In genomic region chr11:111586305-111586915, GRCh38 we compare ENCODE assay signal across 8 cellular contexts. TPM values are rescaled to one million over a fixed set of nuclear protein-coding genes. Genes with fewer than 3 reads are reported as not detected.
DNase-seq lines count a peak whose midpoint lies in the region; ATAC-seq, FAIRE-seq and TF ChIP-seq lines count a peak whose summit lies in the region.

No MANE protein-coding gene starts in this region.

- DNase-seq in T-helper 2 cell, result peak in 3 of 5 experiments; percentile 24 to 56 (median 29)
- DNase-seq in T-helper 2 cell treated with Interferon-gamma antibody and Interleukin-4, amounts not matched to agents 5 μg/mL and 100 μg/mL, for 36 hours (ENCODE audit: low spot score), result no peak
- peak; percentile 56 for DNase-seq in RPMI7951 (ENCODE audit: low read depth)
- peak; percentile 55 for DNase-seq in MCF 10A (ENCODE audit: unreplicated experiment)
- peak in 1 of 2 donors; percentile 38 for DNase-seq in left colon
- DNase-seq in urothelium cell line (ENCODE audit: low spot score), result peak; percentile 41

- no peak overlapping the region for H3K27ac Mint-ChIP-seq in T-helper 2 cell treated with Interferon-gamma antibody and Interleukin-4, amounts not matched to agents 5 μg/mL and 100 μg/mL, for 36 hours
- H3K27ac Mint-ChIP-seq in MCF 10A (ENCODE audit: low read depth, unreplicated experiment), result no peak overlapping the region

- no peak for TF ChIP-seq EP300 in Ishikawa (IDR thresholded peaks at IDR 0.05; ENCODE audit: borderline replicate concordance)

- no peaks in the 10 kb centered on the region for H3K4me1 Mint-ChIP-seq in T-helper 2 cell treated with Interferon-gamma antibody and Interleukin-4, amounts not matched to agents 5 μg/mL and 100 μg/mL, for 36 hours (ENCODE audit: low read depth)
- no peaks in the 10 kb centered on the region for H3K4me1 Mint-ChIP-seq in MCF 10A (ENCODE audit: insufficient read depth, unreplicated experiment)

- CTCF ChIA-PET in MCF 10A (lab: Yijun Ruan, JAX), result interaction anchor here (0.6 to 4.3 kb wide), 30 partner anchors 8 to 279 kb away, joined by 3 to 26 read pairs (median 4); partner anchors contain the start of gene PPP2R1B

- H3K36me3 Mint-ChIP-seq in T-helper 2 cell treated with Interferon-gamma antibody and Interleukin-4, amounts not matched to agents 5 μg/mL and 100 μg/mL, for 36 hours (ENCODE audit: low read depth), result no peaks in the 10 kb centered on the region
- H3K36me3 Mint-ChIP-seq in MCF 10A (ENCODE audit: insufficient read depth, unreplicated experiment), result no peaks in the 10 kb centered on the region

- peak; percentile 82 for TF ChIP-seq RAD21 in Ishikawa (IDR thresholded peaks at IDR 0.05; ENCODE audit: low read depth)

- no peak overlapping the region for H3K4me3 Mint-ChIP-seq in T-helper 2 cell treated with Interferon-gamma antibody and Interleukin-4, amounts not matched to agents 5 μg/mL and 100 μg/mL, for 36 hours
- no peak overlapping the region for H3K4me3 Mint-ChIP-seq in MCF 10A (ENCODE audit: unreplicated experiment)

- BruUV-seq in MCF 10A (replicated peaks; lab: Mats Ljungman, UMichigan), result no TSS peak

- peak; percentile 40 for TF ChIP-seq CTCF in MCF 10A (IDR thresholded peaks at IDR 0.05; ENCODE audit: unreplicated experiment)

- FAIRE-seq in urothelium cell line (lab: Jason Lieb, UNC), result no peak

- ATAC-seq in left colon, result peak; percentile 70
- ATAC-seq in HG02678 (IDR thresholded peaks at IDR 0.05; ENCODE audit: unreplicated experiment), result no peak

- POLR2A ChIA-PET in MCF 10A (lab: Yijun Ruan, JAX), result interaction anchor here (0.6 to 1.4 kb wide), 8 partner anchors 11 to 237 kb away, joined by 3 to 5 read pairs (median 3); no protein-coding TSS in a partner anchor

- no peaks in the 10 kb centered on the region for H3K9me3 Mint-ChIP-seq in T-helper 2 cell treated with Interferon-gamma antibody and Interleukin-4, amounts not matched to agents 5 μg/mL and 100 μg/mL, for 36 hours
- H3K9me3 Mint-ChIP-seq in MCF 10A (ENCODE audit: unreplicated experiment), result no peaks in the 10 kb centered on the region

- intact Hi-C loops in MCF 10A (cut with micrococcal nuclease) (loop anchor here (1.0 to 5.0 kb wide), 3 partner anchors 134 to 255 kb away; no protein-coding TSS in a partner anchor), left colon (cut with DNase I, micrococcal nuclease) (no loop called here)

- H3K27me3 Mint-ChIP-seq in T-helper 2 cell treated with Interferon-gamma antibody and Interleukin-4, amounts not matched to agents 5 μg/mL and 100 μg/mL, for 36 hours (ENCODE audit: low read depth), result peaks cover 10% of the 10 kb centered on the region
- H3K27me3 Mint-ChIP-seq in MCF 10A (ENCODE audit: insufficient read depth, unreplicated experiment), result no peaks in the 10 kb centered on the region

TF ChIP-seq in Ishikawa, 13 proteins besides CTCF, POLR2A, EP300 and RAD21:
- no peak for TF ChIP-seq TCF12 (IDR thresholded peaks at IDR 0.05; ENCODE audit: low read depth)
- no peak for TF ChIP-seq NFIC (IDR thresholded peaks at IDR 0.05)
- TF ChIP-seq REST (IDR thresholded peaks at IDR 0.05; ENCODE audit: low read depth), result no peak
- no peak for TF ChIP-seq FOXM1 (IDR thresholded peaks at IDR 0.05; ENCODE audit: borderline replicate concordance, low read depth)
- TF ChIP-seq CEBPB (IDR thresholded peaks at IDR 0.05), result no peak
- TF ChIP-seq YY1 (IDR thresholded peaks at IDR 0.05; ENCODE audit: low read depth), result no peak
- TF ChIP-seq EGR1 (IDR thresholded peaks at IDR 0.05), result no peak
- TF ChIP-seq CREB1 (IDR thresholded peaks at IDR 0.05; ENCODE audit: low read depth), result no peak
- TF ChIP-seq USF1 (IDR thresholded peaks at IDR 0.05), result no peak
TF ChIP-seq in Ishikawa: peak in this region for 0.

RNA-seq across cellular contexts. Expression of gene SIK2, which starts 15.8 kb away (rescaled TPM):
- 17.1 and 17.3 TPM in 2 replicates for total RNA-seq in RPMI7951 (2014; rRNA removed; shearing (Covaris generic))
- total RNA-seq in MCF 10A (2022) (13.7 and 18.6 TPM in 2 replicates), left colon (10 to 100 TPM; 22.9 to 23.8 TPM)

RNA-seq across cellular contexts. Expression of gene LAYN, which starts 45.9 kb away (rescaled TPM):
- total RNA-seq in RPMI7951 (2014; rRNA removed; shearing (Covaris generic)), result 10.9 and 13.3 TPM in 2 replicates
- total RNA-seq in MCF 10A (2022) (not detected in 2 replicates), left colon (1 to 10 TPM; 1.9 to 4.6 TPM)
